ENCODE assay signal across 2 cellular contexts in genomic region chr1:209232197-209232596, GRCh38.
TF ChIP-seq lines count a peak whose summit lies in the region.

No MANE protein-coding gene starts in this region.

TF ChIP-seq in GM23338, 12 proteins besides CTCF, POLR2A, EP300 and RAD21:
- TF ChIP-seq REST (IDR thresholded peaks at IDR 0.05; ENCODE audit: unreplicated experiment) (no peak), EZH2 (IDR thresholded peaks at IDR 0.05; ENCODE audit: low read depth, unreplicated experiment) (no peak), STAT1 (IDR thresholded peaks at IDR 0.05; ENCODE audit: unreplicated experiment) (no peak), POLR2AphosphoS5 (IDR thresholded peaks at IDR 0.05; ENCODE audit: low read depth) (no peak), NANOG (IDR thresholded peaks at IDR 0.05; ENCODE audit: borderline replicate concordance) (no peak), JUNB (IDR thresholded peaks at IDR 0.05; ENCODE audit: unreplicated experiment) (no peak), CREB1 (CRISPR knock-in tag; IDR thresholded peaks at IDR 0.05; ENCODE audit: low read depth) (no peak), ETS1 (IDR thresholded peaks at IDR 0.05) (no peak), ZNF331 (CRISPR knock-in tag; IDR thresholded peaks at IDR 0.05; ENCODE audit: low read depth) (no peak), ZNF462 (CRISPR knock-in tag; IDR thresholded peaks at IDR 0.05) (no peak), ZNF114 (CRISPR knock-in tag; IDR thresholded peaks at IDR 0.05) (no peak), EZH2phosphoT487 (IDR thresholded peaks at IDR 0.05; ENCODE audit: unreplicated experiment) (no peak)

TF ChIP-seq in WTC11, 78 proteins besides CTCF, POLR2A, EP300 and RAD21 (continued from another document):
- no peak for TF ChIP-seq AFF4 (CRISPR knock-in tag; IDR thresholded peaks at IDR 0.05; ENCODE audit: borderline replicate concordance)
- no peak for TF ChIP-seq CREM (CRISPR knock-in tag; IDR thresholded peaks at IDR 0.05)
- TF ChIP-seq STAT6 (CRISPR knock-in tag; conservative IDR thresholded peaks at IDR 0.05; ENCODE audit: low read depth), result no peak
- TF ChIP-seq ATF1 (CRISPR knock-in tag; IDR thresholded peaks at IDR 0.05), result no peak
- TF ChIP-seq RORB (CRISPR knock-in tag; IDR thresholded peaks at IDR 0.05), result no peak
- TF ChIP-seq HMGXB4 (CRISPR knock-in tag; IDR thresholded peaks at IDR 0.05), result no peak
- no peak for TF ChIP-seq CDX4 (CRISPR knock-in tag; IDR thresholded peaks at IDR 0.05; ENCODE audit: borderline replicate concordance)
- no peak for TF ChIP-seq PRDM15 (CRISPR knock-in tag; IDR thresholded peaks at IDR 0.05)
- no peak for TF ChIP-seq ATF6 (CRISPR knock-in tag; IDR thresholded peaks at IDR 0.05)
- TF ChIP-seq NR2C2 (CRISPR knock-in tag; IDR thresholded peaks at IDR 0.05), result no peak
